8 cellular contexts compared by ENCODE assay signal in genomic region chr6:138001750-138002349, GRCh38.
A peak's percentile ranks its signal among the peaks of the same experiment; 100 is the strongest.
DNase-seq lines count a peak whose midpoint lies in the region; ATAC-seq lines count a peak whose summit lies in the region.

No MANE protein-coding gene starts in this region.

- POLR2A ChIA-PET in activated CD4-positive, alpha-beta T cell treated with anti-CD3 and anti-CD28 coated beads, Interleukin-2, amount 10 ng/mL, durations not matched to agents 7 days and 5 days (lab: Charles Lee) = no interaction called here

- DNase-seq in NCI-H2081 (lab: John Stamatoyannopoulos, UW) (peak; percentile 33 to 42), NCI-H2081 treated with DMSO at 0.1 percent for 48 hours (lab: John Stamatoyannopoulos, UW) (no peak), NCI-H345 treated with DMSO at 0.1 percent for 48 hours (lab: John Stamatoyannopoulos, UW; ENCODE audit: unreplicated experiment) (peak; percentile 70), dermis microvascular lymphatic vessel endothelial cell (ENCODE audit: low read depth in 2 of 2) (peak; percentile 40 to 58), medulla oblongata (ENCODE audit: extremely low spot score) (peak; percentile 72)
- DNase-seq in activated CD4-positive, alpha-beta T cell treated with anti-CD3 and anti-CD28 coated beads, Interleukin-2, amount 10 ng/mL, durations not matched to agents 7 days and 5 days = peak; percentile 70
- peak; percentile 39 to 48 for DNase-seq in stimulated activated CD8-positive, alpha-beta memory T cell treated with anti-CD3 and anti-CD28 coated beads, Interleukin-2, amount 100 ng/mL, for 1 hour (ENCODE audit: low read depth in 2 of 2)

- no peak overlapping the region for H3K4me3 Mint-ChIP-seq in activated CD4-positive, alpha-beta T cell treated with anti-CD3 and anti-CD28 coated beads, Interleukin-2, amount 10 ng/mL, durations not matched to agents 7 days and 5 days

- H3K9me3 Mint-ChIP-seq in activated CD4-positive, alpha-beta T cell treated with anti-CD3 and anti-CD28 coated beads, Interleukin-2, amount 10 ng/mL, durations not matched to agents 7 days and 5 days = peaks cover 6% of the 10 kb centered on the region

- peaks cover 4% of the 10 kb centered on the region for H3K27me3 Mint-ChIP-seq in activated CD4-positive, alpha-beta T cell treated with anti-CD3 and anti-CD28 coated beads, Interleukin-2, amount 10 ng/mL, durations not matched to agents 7 days and 5 days

- no peak for ATAC-seq in HG02852 (IDR thresholded peaks at IDR 0.05; ENCODE audit: unreplicated experiment)

- no peaks in the 10 kb centered on the region for H3K36me3 Mint-ChIP-seq in activated CD4-positive, alpha-beta T cell treated with anti-CD3 and anti-CD28 coated beads, Interleukin-2, amount 10 ng/mL, durations not matched to agents 7 days and 5 days (ENCODE audit: low read depth)

- no peak overlapping the region for H3K27ac Mint-ChIP-seq in activated CD4-positive, alpha-beta T cell treated with anti-CD3 and anti-CD28 coated beads, Interleukin-2, amount 10 ng/mL, durations not matched to agents 7 days and 5 days

- CTCF ChIA-PET in activated CD4-positive, alpha-beta T cell treated with anti-CD3 and anti-CD28 coated beads, Interleukin-2, amount 10 ng/mL, durations not matched to agents 7 days and 5 days (lab: Charles Lee) = interaction anchor here (0.6 to 1.6 kb wide), 3 partner anchors 12 to 296 kb away, joined by 3 to 5 read pairs (median 4); no protein-coding TSS in a partner anchor

- peaks cover 12% of the 10 kb centered on the region for H3K4me1 Mint-ChIP-seq in activated CD4-positive, alpha-beta T cell treated with anti-CD3 and anti-CD28 coated beads, Interleukin-2, amount 10 ng/mL, durations not matched to agents 7 days and 5 days
